30 cellular contexts compared by ENCODE assay signal in the genomic region with DNA sequence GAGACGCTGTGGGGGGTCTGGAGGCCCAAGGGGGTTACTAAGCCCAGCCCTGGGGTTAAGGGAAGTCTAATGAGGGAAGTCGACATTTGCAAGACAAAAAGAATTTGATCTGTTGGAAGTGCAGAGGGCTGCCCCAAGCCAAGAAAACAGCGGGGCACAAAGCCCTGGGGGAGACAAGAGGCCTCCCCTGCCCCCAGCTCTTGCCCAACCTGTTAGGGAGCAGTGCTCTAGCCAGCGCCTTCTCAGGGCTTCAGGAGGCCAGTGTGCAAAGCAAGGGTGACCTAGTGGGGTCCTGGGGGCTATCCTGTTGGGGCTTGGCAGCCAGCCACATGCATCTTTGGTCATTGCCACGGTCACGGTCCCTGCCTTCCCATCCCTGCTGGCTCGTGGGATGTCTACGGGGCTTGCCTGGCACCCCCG. TPM values are rescaled to one million over a fixed set of nuclear protein-coding genes. Genes with fewer than 3 reads are reported as not detected.
DNase-seq lines count a peak whose midpoint lies in the region; ATAC-seq and TF ChIP-seq lines count a peak whose summit lies in the region.
"Had no signal": no experiment of that assay in that cellular context is flagged by ENCODE, and none has a peak within 500 bp of the region (broad histone marks: within the 10 kb centered on the region; RNA-seq: fewer than 3 reads in every experiment).

No MANE protein-coding gene starts in this region.

- H3K4me3 ChIP-seq in neural progenitor cell (no peak overlapping the region), mammary epithelial cell (replicated peaks in 1 of 3; ENCODE audit: insufficient read depth in 1 of 3, low read depth in 2 of 3, low read length in 3 of 3) (no peak overlapping the region)
- H3K4me3 ChIP-seq: esophagus squamous epithelium, gastroesophageal sphincter, prostate gland, SK-N-MC, thyroid gland had no signal

- peaks cover 57% of the 10 kb centered on the region for H3K27me3 Mint-ChIP-seq in dendritic cell treated with granulocyte-macrophage colony-stimulating factor and Interleukin-4, amounts not matched to agents 40 ng/mL and 50 ng/mL, for 4 days
- H3K27me3 Mint-ChIP-seq in neural progenitor cell (ENCODE audit: insufficient read depth, low read depth), result peaks cover 18% of the 10 kb centered on the region

- no TSS peak for BruUV-seq in mammary epithelial cell (replicated peaks; lab: Mats Ljungman, UMichigan)

- H3K4me3 Mint-ChIP-seq in dendritic cell treated with granulocyte-macrophage colony-stimulating factor and Interleukin-4, amounts not matched to agents 40 ng/mL and 50 ng/mL, for 4 days, result no peak overlapping the region
- no peak overlapping the region for H3K4me3 Mint-ChIP-seq in neural progenitor cell
- H3K4me3 Mint-ChIP-seq: activated naive CD4-positive, alpha-beta T cell treated with anti-CD3 and anti-CD28 coated beads, Interleukin-2, amount 50 U/mL, for 24 hours; activated T-cell treated with anti-CD3 and anti-CD28 coated beads, Interleukin-2, amount 50 U/mL, for 4 hours; CD8-positive, alpha-beta T cell; effector memory CD8-positive, alpha-beta T cell; mesothelial cell of epicardium; nephron had no signal

- peaks cover 7% of the 10 kb centered on the region for H3F3A ChIP-seq in neural progenitor cell (ENCODE audit: low read depth)

- no peaks in the 10 kb centered on the region for H4K20me1 ChIP-seq in neural progenitor cell (ENCODE audit: low read depth)
- H4K20me1 ChIP-seq in mammary epithelial cell (ENCODE audit: insufficient read depth, low read length), result no peaks in the 10 kb centered on the region

- H3K27ac Mint-ChIP-seq in dendritic cell treated with granulocyte-macrophage colony-stimulating factor and Interleukin-4, amounts not matched to agents 40 ng/mL and 50 ng/mL, for 4 days, result peak overlapping the region; percentile 73
- H3K27ac Mint-ChIP-seq in neural progenitor cell, result no peak overlapping the region
- H3K27ac Mint-ChIP-seq: activated naive CD4-positive, alpha-beta T cell treated with anti-CD3 and anti-CD28 coated beads, Interleukin-2, amount 50 U/mL, for 24 hours; CD8-positive, alpha-beta T cell; effector memory CD8-positive, alpha-beta T cell; mesothelial cell of epicardium; nephron had no signal

- H3K4me2 ChIP-seq in neural progenitor cell (peak overlapping the region; percentile 49), mammary epithelial cell (ENCODE audit: insufficient read depth, low read depth, low read length) (no peak overlapping the region)

- peaks cover 46% of the 10 kb centered on the region for H3K4me1 Mint-ChIP-seq in dendritic cell treated with granulocyte-macrophage colony-stimulating factor and Interleukin-4, amounts not matched to agents 40 ng/mL and 50 ng/mL, for 4 days (ENCODE audit: low read depth)
- H3K4me1 Mint-ChIP-seq in neural progenitor cell, result peaks cover 13% of the 10 kb centered on the region
- H3K4me1 Mint-ChIP-seq: activated naive CD4-positive, alpha-beta T cell treated with anti-CD3 and anti-CD28 coated beads, Interleukin-2, amount 50 U/mL, for 24 hours had no signal

- H3K27me3 ChIP-seq in neural progenitor cell (peaks cover 56% of the 10 kb centered on the region), mammary epithelial cell (ENCODE audit: insufficient read depth, low read length) (no peaks in the 10 kb centered on the region)
- H3K27me3 ChIP-seq: thyroid gland had no signal

- H3K27ac ChIP-seq in KOPT-K1 (ENCODE audit: low read depth, low read length, poor library complexity, severe bottlenecking) (peak overlapping the region; percentile 54), neural progenitor cell (no peak overlapping the region), mammary epithelial cell (ENCODE audit: insufficient read depth, low read depth, low read length) (no peak overlapping the region)
- H3K27ac ChIP-seq: esophagus squamous epithelium, gastroesophageal sphincter, prostate gland, SK-N-MC, thyroid gland had no signal

- H3K36me3 ChIP-seq in KOPT-K1 (ENCODE audit: insufficient read depth, low read length) (no peaks in the 10 kb centered on the region), neural progenitor cell (no peaks in the 10 kb centered on the region), mammary epithelial cell (ENCODE audit: insufficient read depth, low read length) (no peaks in the 10 kb centered on the region)
- H3K36me3 ChIP-seq: esophagus squamous epithelium, gastroesophageal sphincter, prostate gland, thyroid gland had no signal

- in situ Hi-C loops in GM13976 (cut with MboI; ENCODE audit: low sequenced_read_pairs, unreplicated experiment) (no loop called here), mammary epithelial cell (cut with MboI; ENCODE audit: low sequenced_read_pairs in 2 of 2) (no loop called here)

- peaks cover 23% of the 10 kb centered on the region for H3K4me1 ChIP-seq in neural progenitor cell
- peaks cover 14% of the 10 kb centered on the region for H3K4me1 ChIP-seq in mammary epithelial cell (ENCODE audit: insufficient read depth, low read length)
- H3K4me1 ChIP-seq: gastroesophageal sphincter, prostate gland, thyroid gland had no signal

- ATAC-seq in HG02840 (IDR thresholded peaks at IDR 0.05; ENCODE audit: low FRiP score, unreplicated experiment), result no peak
- ATAC-seq: activated CD4-positive, CD25-positive, alpha-beta regulatory T cell treated with anti-CD3 and anti-CD28 coated beads, Interleukin-2, amount 50 U/mL, for 24 hours; activated T-cell treated with anti-CD3 and anti-CD28 coated beads, Interleukin-2, amount 50 U/mL, for 4 hours; CD8-positive, alpha-beta T cell; effector memory CD8-positive, alpha-beta T cell; gastroesophageal sphincter; left colon had no signal

- 76% methylated on average over 6 of the region's 9 CpGs for WGBS in mammary epithelial cell (ENCODE audit: low coverage, missing lambda C conversion rate)

- no peaks in the 10 kb centered on the region for H3K79me2 ChIP-seq in neural progenitor cell (ENCODE audit: low read depth)
- H3K79me2 ChIP-seq in mammary epithelial cell (ENCODE audit: insufficient read depth, low read length), result no peaks in the 10 kb centered on the region

- H3K9ac ChIP-seq in neural progenitor cell, result no peak overlapping the region
- no peak overlapping the region for H3K9ac ChIP-seq in mammary epithelial cell (ENCODE audit: insufficient read depth, low read length)

- H3K9me3 ChIP-seq in KOPT-K1 (ENCODE audit: insufficient read depth, low read length, poor library complexity, severe bottlenecking) (no peaks in the 10 kb centered on the region), neural progenitor cell (ENCODE audit: low read depth) (no peaks in the 10 kb centered on the region), mammary epithelial cell (replicated peaks; ENCODE audit: insufficient read depth, low read length) (no peaks in the 10 kb centered on the region)
- H3K9me3 ChIP-seq: esophagus squamous epithelium, gastroesophageal sphincter, prostate gland, thyroid gland had no signal

- H2AFZ ChIP-seq in neural progenitor cell (replicated peaks) (no peak overlapping the region), mammary epithelial cell (ENCODE audit: low read depth, low read length) (no peak overlapping the region)

- peaks cover 9% of the 10 kb centered on the region for H3K9me3 Mint-ChIP-seq in dendritic cell treated with granulocyte-macrophage colony-stimulating factor and Interleukin-4, amounts not matched to agents 40 ng/mL and 50 ng/mL, for 4 days
- peaks cover 3% of the 10 kb centered on the region for H3K9me3 Mint-ChIP-seq in neural progenitor cell
- H3K9me3 Mint-ChIP-seq: activated naive CD4-positive, alpha-beta T cell treated with anti-CD3 and anti-CD28 coated beads, Interleukin-2, amount 50 U/mL, for 24 hours; activated T-cell treated with anti-CD3 and anti-CD28 coated beads, Interleukin-2, amount 50 U/mL, for 4 hours; CD8-positive, alpha-beta T cell; effector memory CD8-positive, alpha-beta T cell had no signal

- no peak for TF ChIP-seq CTCF in GM13976 (IDR thresholded peaks at IDR 0.05; ENCODE audit: borderline replicate concordance, control extremely low read depth, extremely low read depth, insufficient read depth, missing control alignments)
- TF ChIP-seq CTCF in neural progenitor cell (IDR thresholded peaks at IDR 0.05), result no peak
- TF ChIP-seq CTCF in mammary epithelial cell (conservative IDR thresholded peaks at IDR 0.05 in 1 of 2, IDR thresholded peaks at IDR 0.05 in 1 of 2; ENCODE audit: extremely low read depth in 1 of 2, insufficient read depth in 1 of 2, low read depth in 1 of 2, low read length in 2 of 2), result no peak

- DNase-seq in GM13976 (ENCODE audit: low spot score), result peak; percentile 31
- DNase-seq in neural progenitor cell (ENCODE audit: low spot score), result peak; percentile 63
- no peak for DNase-seq in HPDE6-E6E7 (ENCODE audit: extremely low spot score)
- no peak for DNase-seq in mammary epithelial cell
- no peak for DNase-seq in activated CD4-positive, alpha-beta T cell treated with anti-CD3 and anti-CD28 coated beads for 4 hours
- DNase-seq: activated CD8-positive, alpha-beta memory T cell treated with anti-CD3 and anti-CD28 coated beads for 24 hours; activated T-cell treated with anti-CD3 and anti-CD28 coated beads, Interleukin-2, amount 50 U/mL, for 4 hours; CD8-positive, alpha-beta T cell; effector memory CD8-positive, alpha-beta T cell; esophagus squamous epithelium; left colon; NCI-H1092; NCI-H2081; NCI-H446 treated with DMSO at 0.1 percent for 48 hours; stimulated activated CD4-positive, alpha-beta T cell treated with anti-CD3 and anti-CD28 coated beads, Interleukin-2, amount 100 ng/mL, for 24 hours; stimulated activated naive CD4-positive, alpha-beta T cell treated with Interleukin-2 at 50 U/mL for 16 hours; T-helper 9 cell; thyroid gland had no signal

- CTCF ChIA-PET in mammary epithelial cell (lab: Charles Lee; ENCODE audit: low non-redundant PET), result no interaction called here

- H3K36me3 Mint-ChIP-seq in dendritic cell treated with granulocyte-macrophage colony-stimulating factor and Interleukin-4, amounts not matched to agents 40 ng/mL and 50 ng/mL, for 4 days (ENCODE audit: low read depth), result no peaks in the 10 kb centered on the region
- H3K36me3 Mint-ChIP-seq in neural progenitor cell, result no peaks in the 10 kb centered on the region
- H3K36me3 Mint-ChIP-seq: activated naive CD4-positive, alpha-beta T cell treated with anti-CD3 and anti-CD28 coated beads, Interleukin-2, amount 50 U/mL, for 24 hours; CD8-positive, alpha-beta T cell; mesothelial cell of epicardium had no signal

- intact Hi-C loops in dendritic cell treated with granulocyte-macrophage colony-stimulating factor and Interleukin-4, amounts not matched to agents 40 ng/mL and 50 ng/mL, for 4 days (cut with micrococcal nuclease), result no loop called here
- intact Hi-C loops in mammary epithelial cell (cut with micrococcal nuclease), result no loop called here

- dilution Hi-C loops in mammary epithelial cell (cut with HindIII; ENCODE audit: low sequenced_read_pairs), result no loop called here

RNA-seq across cellular contexts. Expression of gene GFI1B, which starts 25.2 kb away (rescaled TPM):
- total RNA-seq in neural progenitor cell (ENCODE audit: low replicate concordance) (0.28 TPM in 1 of 2 replicates, not detected in the other), mammary epithelial cell (not detected)
- not detected for polyA plus RNA-seq in mammary epithelial cell
- polyA minus RNA-seq in mammary epithelial cell, result 0.47 TPM
- total RNA-seq: CD8-positive, alpha-beta T cell; chondrocyte; gastroesophageal sphincter; mesothelial cell of epicardium had no signal

RNA-seq across cellular contexts. Expression of gene GTF3C5, which starts 27.1 kb away (rescaled TPM):
- total RNA-seq in neural progenitor cell (ENCODE audit: low replicate concordance) (77.9 and 119 TPM in 2 replicates), mammary epithelial cell (10 to 100 TPM; 28.5 to 54.2 TPM)
- polyA plus RNA-seq in mammary epithelial cell, result 54.9 TPM
- 139 TPM for polyA minus RNA-seq in mammary epithelial cell

RNA-seq across cellular contexts. Expression of gene CEL, which starts 58.1 kb away (rescaled TPM):
- 1.0 and 2.2 TPM in 2 replicates for total RNA-seq in neural progenitor cell (ENCODE audit: low replicate concordance)
- 1 to 10 TPM in 1 of 2 donors, under 1 TPM in 1; 0.50 to 2.6 TPM for total RNA-seq in mammary epithelial cell
- polyA plus RNA-seq in mammary epithelial cell, result 1.2 TPM
- polyA minus RNA-seq in mammary epithelial cell, result 1.3 TPM
- total RNA-seq: skeletal muscle tissue had no signal

RNA-seq across cellular contexts. Expression of gene TSC1, which starts 59.3 kb away (rescaled TPM):
- 44.9 and 64.9 TPM in 2 replicates for total RNA-seq in neural progenitor cell (ENCODE audit: low replicate concordance)
- total RNA-seq in mammary epithelial cell, result 10 to 100 TPM; 33.5 to 50.5 TPM
- 22.3 TPM for polyA plus RNA-seq in mammary epithelial cell
- 47.3 TPM for polyA minus RNA-seq in mammary epithelial cell

Comparison
In these comparisons a context has a peak if more than half of its experiments do, and no peak if none do; other contexts are left out.
1. DNase-seq: peak in GM13976 (single experiment) and neural progenitor cell (single experiment); none in HPDE6-E6E7 (single experiment), mammary epithelial cell (single experiment) and activated CD4-positive, alpha-beta T cell treated with anti-CD3 and anti-CD28 coated beads for 4 hours (0 of 2).